In the genomic region with DNA sequence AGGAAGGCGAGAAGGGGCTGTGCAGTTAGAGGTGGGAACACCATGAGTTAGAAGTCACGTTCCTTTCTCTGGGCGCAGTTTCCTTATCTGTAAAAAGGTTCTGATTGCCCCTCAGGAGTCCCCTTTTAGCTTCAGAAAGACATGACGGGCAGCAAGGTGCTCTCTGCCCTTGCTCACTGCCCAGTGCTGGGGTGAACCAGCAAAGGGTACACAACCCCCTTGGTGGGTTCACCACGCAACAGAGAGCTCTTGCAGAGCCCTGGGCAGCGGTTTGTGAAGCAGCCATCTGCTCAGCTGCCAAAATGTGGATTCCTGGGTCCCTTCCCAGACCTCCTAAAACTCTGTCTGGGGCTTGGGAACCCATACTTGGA, we compare ENCODE assay signal across 8 cellular contexts. TPM values are rescaled to one million over a fixed set of nuclear protein-coding genes. Genes with fewer than 3 reads are reported as not detected.
DNase-seq lines count a peak whose midpoint lies in the region; TF ChIP-seq lines count a peak whose summit lies in the region.

No MANE protein-coding gene starts in this region.

- H3K4me3 ChIP-seq in DOHH2 (ENCODE audit: low read length) (peak overlapping the region; percentile 78), OCI-LY3 (ENCODE audit: low read length) (peak overlapping the region; percentile 88), epithelial cell of proximal tubule (ENCODE audit: low read depth, low read length) (peak overlapping the region; percentile 64), ovary (peak overlapping the region; percentile 69)

- H3K79me2 ChIP-seq in DOHH2 (ENCODE audit: control insufficient read depth, low read length): peaks cover 40% of the 10 kb centered on the region
- no peaks in the 10 kb centered on the region for H3K79me2 ChIP-seq in OCI-LY3 (ENCODE audit: low read length)

- H3K27ac ChIP-seq in DOHH2 (ENCODE audit: low read depth, low read length) (peak overlapping the region; percentile 90), OCI-LY3 (ENCODE audit: low read length) (0 out of 2 replicates have a peak overlapping the region, but pooled peaks have one; percentile 7), ovary (peak overlapping the region in 1 of 2 donors; percentile 89)

- H3K4me1 ChIP-seq in DOHH2 (ENCODE audit: control insufficient read depth, low read length): peaks cover 92% of the 10 kb centered on the region
- H3K4me1 ChIP-seq in OCI-LY3 (ENCODE audit: low read length): peaks cover 48% of the 10 kb centered on the region
- peaks cover 7% of the 10 kb centered on the region for H3K4me1 ChIP-seq in ovary (ENCODE audit: insufficient read depth)

- H3K9me3 ChIP-seq in DOHH2 (ENCODE audit: control insufficient read depth, insufficient read depth, low read length) (no peaks in the 10 kb centered on the region), OCI-LY3 (ENCODE audit: insufficient read depth, low read length) (no peaks in the 10 kb centered on the region), ovary (no peaks in the 10 kb centered on the region)

- no peaks in the 10 kb centered on the region for H3K27me3 ChIP-seq in DOHH2 (ENCODE audit: control insufficient read depth, low read length)
- no peaks in the 10 kb centered on the region for H3K27me3 ChIP-seq in OCI-LY3 (ENCODE audit: low read depth, low read length)
- H3K27me3 ChIP-seq in ovary: no peaks in the 10 kb centered on the region

- intact Hi-C loops in ovary (cut with DNase I): no loop called here
- intact Hi-C loops in posterior vena cava (cut with DNase I): no loop called here

- no peak for DNase-seq in epithelial cell of proximal tubule (ENCODE audit: low read depth)
- no peak for DNase-seq in ovary
- no peak for DNase-seq in posterior vena cava (ENCODE audit: low spot score)
- no peak for DNase-seq in NCI-H1694 (lab: John Stamatoyannopoulos, UW)
- no peak for DNase-seq in GM03348 (ENCODE audit: low spot score)
- DNase-seq in stimulated activated CD4-positive, alpha-beta T cell treated with anti-CD3 and anti-CD28 coated beads, Interleukin-1b, Interleukin-23, amount 100 ng/mL, for 48 hours: no peak

- no peaks in the 10 kb centered on the region for H4K20me1 ChIP-seq in DOHH2 (ENCODE audit: control insufficient read depth, insufficient read depth, low read depth, low read length)
- no peaks in the 10 kb centered on the region for H4K20me1 ChIP-seq in OCI-LY3 (ENCODE audit: insufficient read depth, low read length)

- peaks cover 41% of the 10 kb centered on the region for H3F3A ChIP-seq in DOHH2 (ENCODE audit: control insufficient read depth, insufficient read depth)

- peaks cover 46% of the 10 kb centered on the region for H3K36me3 ChIP-seq in DOHH2 (ENCODE audit: control insufficient read depth, low read length)
- H3K36me3 ChIP-seq in OCI-LY3 (replicated peaks; ENCODE audit: low read depth, low read length): peaks cover 10% of the 10 kb centered on the region
- no peaks in the 10 kb centered on the region for H3K36me3 ChIP-seq in ovary

- H3K4me2 ChIP-seq in DOHH2 (ENCODE audit: low read length) (peak overlapping the region; percentile 90), OCI-LY3 (ENCODE audit: low read length) (peak overlapping the region; percentile 99)

- TF ChIP-seq EP300 in ovary (IDR thresholded peaks at IDR 0.05): no peak

- peak overlapping the region; percentile 77 for H3K9ac ChIP-seq in OCI-LY3 (ENCODE audit: low read length)

- 15 to 21% (median 17%) methylated on average over 6 of the region's 6 CpGs for WGBS in ovary, 3 donors

- no peak for TF ChIP-seq POLR2A in ovary (IDR thresholded peaks at IDR 0.05)

- TF ChIP-seq CTCF in DOHH2 (IDR thresholded peaks at IDR 0.05; ENCODE audit: low read depth, low read length, poor library complexity, severe bottlenecking) (no peak), OCI-LY3 (IDR thresholded peaks at IDR 0.05; ENCODE audit: low read depth, low read length) (no peak), epithelial cell of proximal tubule (conservative IDR thresholded peaks at IDR 0.05; ENCODE audit: low read depth, low read length) (no peak), ovary (IDR thresholded peaks at IDR 0.05) (no peak)

- peak overlapping the region; percentile 62; the same call in 1 of the 2 replicates for H2AFZ ChIP-seq in OCI-LY3 (ENCODE audit: low read depth, low read length)

- H3K9me2 ChIP-seq in DOHH2 (replicated peaks; ENCODE audit: control insufficient read depth, low read length): no peaks in the 10 kb centered on the region

RNA-seq across cellular contexts. Expression of a gene that starts 0.9 kb away (rescaled TPM):
- total RNA-seq in epithelial cell of proximal tubule (87.2 and 113 TPM in 2 replicates), ovary (10 to 100 TPM; 16.1 to 40.1 (median 20.8) TPM), posterior vena cava (1 to 10 TPM; 7.1 to 8.9 TPM)
- polyA plus RNA-seq in ovary: 10 to 100 TPM in 1 of 2 donors, 1 to 10 TPM in 1; 2.8 to 26.1 TPM

RNA-seq across cellular contexts. Expression of a gene that starts 5.0 kb away (rescaled TPM):
- total RNA-seq in epithelial cell of proximal tubule (0.63 and 2.7 TPM in 2 replicates), ovary (1 to 10 TPM in 1 of 7 donors, under 1 TPM in 6; 0.41 to 1.2 (median 0.69) TPM), posterior vena cava (under 1 TPM; 0.10 to 0.28 TPM)
- polyA plus RNA-seq in ovary: under 1 TPM; 0.33 to 0.52 TPM

RNA-seq across cellular contexts. Expression of a gene that starts 9.7 kb away (rescaled TPM):
- total RNA-seq in epithelial cell of proximal tubule (20.6 and 25.4 TPM in 2 replicates), ovary (10 to 100 TPM; 19.2 to 35.6 (median 25.4) TPM), posterior vena cava (10 to 100 TPM; 22.3 to 23.6 TPM)
- polyA plus RNA-seq in ovary: 10 to 100 TPM; 21.6 to 23.5 TPM

RNA-seq across cellular contexts. Expression of a gene that starts 42.1 kb away (rescaled TPM):
- total RNA-seq in epithelial cell of proximal tubule (30.0 and 34.8 TPM in 2 replicates), ovary (10 to 100 TPM; 15.9 to 31.0 (median 17.4) TPM), posterior vena cava (1 to 10 TPM; 8.3 to 8.6 TPM)
- polyA plus RNA-seq in ovary: 10 to 100 TPM; 14.7 to 19.1 TPM

RNA-seq across cellular contexts. Expression of a gene that starts 42.5 kb away (rescaled TPM):
- total RNA-seq in epithelial cell of proximal tubule (21.7 and 43.2 TPM in 2 replicates), ovary (10 to 100 TPM; 10.5 to 39.1 (median 31.7) TPM), posterior vena cava (10 to 100 TPM; 18.3 to 22.9 TPM)
- 10 to 100 TPM; 26.9 to 57.9 TPM for polyA plus RNA-seq in ovary
